28 cellular contexts compared by ENCODE assay signal in the genomic region with DNA sequence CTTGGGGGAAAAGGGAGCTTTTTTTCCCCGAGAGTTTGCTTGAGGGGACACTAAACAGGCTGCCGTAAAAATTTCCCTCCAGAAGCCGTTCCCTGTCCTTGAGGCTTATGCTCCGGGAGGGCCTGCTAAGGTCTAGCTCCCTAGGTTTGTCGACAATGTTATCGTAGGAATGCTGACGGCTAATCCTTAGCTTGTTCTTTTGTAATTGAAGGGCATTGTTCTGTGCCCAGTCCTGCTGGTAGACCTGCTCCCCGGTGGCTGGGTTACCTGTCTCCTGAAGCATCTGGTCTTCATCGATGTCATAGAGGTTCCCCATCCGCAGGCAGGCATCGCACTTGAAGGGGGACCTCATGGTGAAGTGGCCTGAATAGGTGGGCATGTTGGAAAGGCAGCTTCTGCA.
"Had no signal": no experiment of that assay in that cellular context is flagged by ENCODE, and none has a peak within 500 bp of the region (broad histone marks: within the 10 kb centered on the region; RNA-seq: fewer than 3 reads in every experiment).

No MANE protein-coding gene starts in this region.

- H2AFZ ChIP-seq: parathyroid adenoma had no signal

- H3K9me3 ChIP-seq: ovary, psoas muscle, right lobe of liver, sigmoid colon, stomach, thoracic aorta, thyroid gland, tibial nerve, upper lobe of left lung, vagina had no signal

- H3K27ac Mint-ChIP-seq: natural killer cell treated with Interleukin-12 subunit alpha and Interleukin-12 subunit beta and Interleukin-15 and Interleukin-18, amount 100 ng/mL, for 72 hours; nephron progenitor cell; progenitor cell of endocrine pancreas; stimulated activated effector memory CD8-positive, alpha-beta T cell treated with anti-CD3 and anti-CD28 coated beads, Interleukin-12 subunit alpha, Interleukin-12 subunit beta, amount 100 ng/mL, for 72 hours; stimulated activated naive B cell treated with anti-CD40 and anti-IgM and Interleukin-4, amounts not matched to agents 10 μg/mL and 1 μg/mL and 100 μg/mL, for 72 hours; stimulated activated naive CD8-positive, alpha-beta T cell treated with anti-CD3 and anti-CD28 coated beads, Interleukin-15, Interleukin-2, amounts not matched to agents 100 ng/mL and 50 ng/mL, for 24 hours had no signal

- H3K27ac ChIP-seq: ovary, parathyroid adenoma, psoas muscle, right lobe of liver, sigmoid colon, stomach, thoracic aorta, thyroid gland, tibial nerve, upper lobe of left lung, vagina had no signal

- H3K79me2 ChIP-seq: parathyroid adenoma had no signal

- H3K9ac ChIP-seq: parathyroid adenoma had no signal

- H3K9me3 Mint-ChIP-seq: natural killer cell treated with Interleukin-12 subunit alpha and Interleukin-12 subunit beta and Interleukin-15 and Interleukin-18, amount 100 ng/mL, for 72 hours; nephron progenitor cell; stimulated activated effector memory CD8-positive, alpha-beta T cell treated with anti-CD3 and anti-CD28 coated beads, Interleukin-12 subunit alpha, Interleukin-12 subunit beta, amount 100 ng/mL, for 72 hours; stimulated activated naive B cell treated with anti-CD40 and anti-IgM and Interleukin-4, amounts not matched to agents 10 μg/mL and 1 μg/mL and 100 μg/mL, for 72 hours had no signal

- H3K36me3 ChIP-seq: ovary, right lobe of liver, sigmoid colon, stomach, thyroid gland, tibial nerve, upper lobe of left lung, vagina had no signal

- H3K27me3 Mint-ChIP-seq: natural killer cell treated with Interleukin-12 subunit alpha and Interleukin-12 subunit beta and Interleukin-15 and Interleukin-18, amount 100 ng/mL, for 72 hours; progenitor cell of endocrine pancreas; stimulated activated naive B cell treated with anti-CD40 and anti-IgM and Interleukin-4, amounts not matched to agents 10 μg/mL and 1 μg/mL and 100 μg/mL, for 72 hours; stimulated activated naive CD8-positive, alpha-beta T cell treated with anti-CD3 and anti-CD28 coated beads, Interleukin-15, Interleukin-2, amounts not matched to agents 100 ng/mL and 50 ng/mL, for 24 hours had no signal

- H3K4me3 Mint-ChIP-seq: natural killer cell treated with Interleukin-12 subunit alpha and Interleukin-12 subunit beta and Interleukin-15 and Interleukin-18, amount 100 ng/mL, for 72 hours; nephron progenitor cell; neural crest cell; stimulated activated effector memory CD8-positive, alpha-beta T cell treated with anti-CD3 and anti-CD28 coated beads, Interleukin-12 subunit alpha, Interleukin-12 subunit beta, amount 100 ng/mL, for 72 hours; stimulated activated naive B cell treated with anti-CD40 and anti-IgM and Interleukin-4, amounts not matched to agents 10 μg/mL and 1 μg/mL and 100 μg/mL, for 72 hours; stimulated activated naive CD8-positive, alpha-beta T cell treated with anti-CD3 and anti-CD28 coated beads, Interleukin-15, Interleukin-2, amounts not matched to agents 100 ng/mL and 50 ng/mL, for 24 hours had no signal

- H3K36me3 Mint-ChIP-seq: natural killer cell treated with Interleukin-12 subunit alpha and Interleukin-12 subunit beta and Interleukin-15 and Interleukin-18, amount 100 ng/mL, for 72 hours; stimulated activated effector memory CD8-positive, alpha-beta T cell treated with anti-CD3 and anti-CD28 coated beads, Interleukin-12 subunit alpha, Interleukin-12 subunit beta, amount 100 ng/mL, for 72 hours; stimulated activated naive B cell treated with anti-CD40 and anti-IgM and Interleukin-4, amounts not matched to agents 10 μg/mL and 1 μg/mL and 100 μg/mL, for 72 hours had no signal

- ATAC-seq: natural killer cell treated with Interleukin-12 subunit alpha and Interleukin-12 subunit beta and Interleukin-15 and Interleukin-18, amount 100 ng/mL, for 72 hours; psoas muscle; right cardiac atrium; right lobe of liver; stimulated activated effector memory CD8-positive, alpha-beta T cell treated with anti-CD3 and anti-CD28 coated beads, Interleukin-12 subunit alpha, Interleukin-12 subunit beta, amount 100 ng/mL, for 72 hours; stimulated activated naive B cell treated with anti-CD40 and anti-IgM and Interleukin-4, amounts not matched to agents 10 μg/mL and 1 μg/mL and 100 μg/mL, for 72 hours had no signal

- H3K27me3 ChIP-seq: ovary, right lobe of liver, sigmoid colon, stomach, thyroid gland, tibial nerve, upper lobe of left lung, vagina had no signal

- H3K4me3 ChIP-seq: ovary, psoas muscle, right lobe of liver, sigmoid colon, stomach, thoracic aorta, thyroid gland, tibial nerve, upper lobe of left lung, vagina had no signal

- DNase-seq: nephron progenitor cell; occipital lobe; ovary; posterior cingulate gyrus; psoas muscle; right cardiac atrium; right lobe of liver; sigmoid colon; small intestine; stimulated activated CD4-positive, alpha-beta T cell treated with anti-CD3 and anti-CD28 coated beads, Interleukin-15, amount 100 ng/mL, for 24 hours; stimulated activated CD4-positive, alpha-beta T cell treated with anti-CD3 and anti-CD28 coated beads, Interleukin-2, amount 100 ng/mL, for 24 hours; stimulated activated CD4-positive, alpha-beta T cell treated with anti-CD3 and anti-CD28 coated beads, Interleukin-2, amount 100 ng/mL, for 48 hours; stimulated activated CD4-positive, alpha-beta T cell treated with anti-CD3 and anti-CD28 coated beads, Interleukin-4, amount 100 ng/mL, for 24 hours; stimulated activated naive B cell treated with anti-CD40 and anti-IgM and Interleukin-4, amounts not matched to agents 10 μg/mL and 1 μg/mL and 100 μg/mL, for 72 hours; stimulated activated naive CD4-positive, alpha-beta T cell treated with Interleukin-2 at 50 U/mL for 16 hours; stomach; thyroid gland; trophoblast cell; upper lobe of left lung had no signal

- H3K4me1 ChIP-seq: parathyroid adenoma, psoas muscle, right lobe of liver, sigmoid colon, stomach, thyroid gland, tibial nerve, upper lobe of left lung, vagina had no signal

- H3K4me1 Mint-ChIP-seq: nephron progenitor cell; neural crest cell; stimulated activated effector memory CD8-positive, alpha-beta T cell treated with anti-CD3 and anti-CD28 coated beads, Interleukin-12 subunit alpha, Interleukin-12 subunit beta, amount 100 ng/mL, for 72 hours; stimulated activated naive B cell treated with anti-CD40 and anti-IgM and Interleukin-4, amounts not matched to agents 10 μg/mL and 1 μg/mL and 100 μg/mL, for 72 hours had no signal
